Comparison of ENCODE assay signal across 17 cellular contexts in the genomic region with DNA sequence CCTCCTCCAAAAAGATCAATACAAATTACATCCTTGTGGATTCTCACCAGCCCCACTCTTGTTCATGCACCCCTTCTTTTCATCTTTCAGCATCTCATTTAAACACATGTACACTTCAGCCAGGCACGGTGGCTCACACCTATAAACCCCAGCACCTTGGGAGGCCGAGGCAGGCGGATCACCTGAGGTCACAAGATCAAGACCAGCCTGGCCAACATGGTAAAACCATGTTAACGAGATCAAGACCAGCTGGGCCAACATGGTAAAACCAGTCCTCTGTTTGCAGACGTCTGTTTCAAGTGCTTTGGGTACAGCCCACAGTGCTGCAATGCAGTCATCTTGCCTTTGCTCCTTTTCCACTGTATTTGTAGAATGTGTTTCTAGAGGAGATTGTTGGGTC. TPM values are rescaled to one million over a fixed set of nuclear protein-coding genes. Genes with fewer than 3 reads are reported as not detected.
DNase-seq lines count a peak whose midpoint lies in the region; ATAC-seq and TF ChIP-seq lines count a peak whose summit lies in the region.
"Had no signal": no experiment of that assay in that cellular context is flagged by ENCODE, and none has a peak within 500 bp of the region (broad histone marks: within the 10 kb centered on the region; RNA-seq: fewer than 3 reads in every experiment).

No MANE protein-coding gene starts in this region.

- ATAC-seq in left ventricle myocardium superior (no peak), upper lobe of left lung (ENCODE audit: low FRiP score in 2 of 2) (no peak), HG03342 (IDR thresholded peaks at IDR 0.05; ENCODE audit: unreplicated experiment) (no peak), HG03045 (IDR thresholded peaks at IDR 0.05; ENCODE audit: unreplicated experiment) (no peak)
- ATAC-seq: psoas muscle; stimulated activated naive B cell treated with anti-CD40 and anti-IgM and Interleukin-4, amounts not matched to agents 10 μg/mL and 1 μg/mL and 100 μg/mL, for 72 hours had no signal

- H3K4me1 Mint-ChIP-seq in brain (peaks cover 50% of the 10 kb centered on the region), nephron (peaks cover 34% of the 10 kb centered on the region)

- TF ChIP-seq CTCF in left ventricle myocardium inferior (IDR thresholded peaks at IDR 0.05; ENCODE audit: borderline replicate concordance) (no peak), brain (conservative IDR thresholded peaks at IDR 0.05) (no peak), nephron (IDR thresholded peaks at IDR 0.05; ENCODE audit: unreplicated experiment in 3 of 3) (no peak), upper lobe of left lung (IDR thresholded peaks at IDR 0.05) (no peak)

- H3K4me1 ChIP-seq in left ventricle myocardium inferior (peaks cover 73% of the 10 kb centered on the region), upper lobe of left lung (peaks cover 19 to 47% (median 35%) of the 10 kb centered on the region in 4 donors)

- H3K27ac Mint-ChIP-seq in brain (peak overlapping the region in 4 of 5 experiments; percentile 45 to 89 (median 70)), nephron (peak overlapping the region; percentile 23 to 58 (median 27))
- H3K27ac Mint-ChIP-seq: stimulated activated naive B cell treated with anti-CD40 and anti-IgM and Interleukin-4, amounts not matched to agents 10 μg/mL and 1 μg/mL and 100 μg/mL, for 72 hours had no signal

- H3K4me3 ChIP-seq in left ventricle myocardium inferior (no peak overlapping the region), upper lobe of left lung (no peak overlapping the region)
- H3K4me3 ChIP-seq: psoas muscle had no signal

- H3K4me3 Mint-ChIP-seq in brain (no peak overlapping the region), nephron (no peak overlapping the region)
- H3K4me3 Mint-ChIP-seq: activated B cell treated with CpG ODN at 0.5 μM for 24 hours; stimulated activated naive B cell treated with anti-CD40 and anti-IgM and Interleukin-4, amounts not matched to agents 10 μg/mL and 1 μg/mL and 100 μg/mL, for 72 hours had no signal

- peaks cover 3% of the 10 kb centered on the region for H3K27me3 Mint-ChIP-seq in brain
- H3K27me3 Mint-ChIP-seq in nephron (ENCODE audit: low read depth) = no peaks in the 10 kb centered on the region
- H3K27me3 Mint-ChIP-seq: activated B cell treated with CpG ODN at 0.5 μM for 24 hours; stimulated activated naive B cell treated with anti-CD40 and anti-IgM and Interleukin-4, amounts not matched to agents 10 μg/mL and 1 μg/mL and 100 μg/mL, for 72 hours had no signal

- H3K9me3 ChIP-seq in left ventricle myocardium inferior (replicated peaks) = no peaks in the 10 kb centered on the region
- H3K9me3 ChIP-seq in upper lobe of left lung = no peaks in the 10 kb centered on the region
- H3K9me3 ChIP-seq: psoas muscle had no signal

- WGBS in upper lobe of left lung, 2 donors = 90 to 91% methylated on average over 5 of the region's 5 CpGs

- H3K27me3 ChIP-seq in left ventricle myocardium inferior (ENCODE audit: low read depth) (no peaks in the 10 kb centered on the region), upper lobe of left lung (no peaks in the 10 kb centered on the region)

- H3K9me3 Mint-ChIP-seq in brain (peaks cover 0 to 2% (median 0%) of the 10 kb centered on the region in 5 experiments), nephron (no peaks in the 10 kb centered on the region)
- H3K9me3 Mint-ChIP-seq: activated B cell treated with CpG ODN at 0.5 μM for 24 hours; stimulated activated naive B cell treated with anti-CD40 and anti-IgM and Interleukin-4, amounts not matched to agents 10 μg/mL and 1 μg/mL and 100 μg/mL, for 72 hours had no signal

- H3K36me3 ChIP-seq in left ventricle myocardium inferior (peaks cover 43% of the 10 kb centered on the region), upper lobe of left lung (peaks cover 0 to 33% (median 12%) of the 10 kb centered on the region in 4 donors)

- intact Hi-C loops in left ventricle myocardium inferior (cut with micrococcal nuclease) (no loop called here), left ventricle myocardium superior (cut with micrococcal nuclease) (no loop called here)

- H3K27ac ChIP-seq in left ventricle myocardium inferior (replicated peaks) = peak overlapping the region; percentile 98
- peak overlapping the region in 2 of 4 donors; percentile 7 to 71 for H3K27ac ChIP-seq in upper lobe of left lung
- H3K27ac ChIP-seq: psoas muscle had no signal

- no peak for DNase-seq in left ventricle myocardium inferior
- no peak for DNase-seq in left ventricle myocardium superior
- no peak for DNase-seq in upper lobe of left lung
- DNase-seq in NOMO-1 (lab: John Stamatoyannopoulos, UW; ENCODE audit: unreplicated experiment in 2 of 2) = no peak
- DNase-seq: activated B cell treated with CpG ODN at 0.5 μM for 24 hours; activated effector memory CD4-positive, alpha-beta T cell treated with Interleukin-2 at 50 U/mL for 16 hours; EL; NCI-H1694; NCI-H446; psoas muscle; SHP77 treated with DMSO at 0.1 percent for 48 hours; stimulated activated CD4-positive, alpha-beta T cell treated with anti-CD3 and anti-CD28 coated beads, Interleukin-12 subunit alpha, Interleukin-12 subunit beta, amount 100 ng/mL, for 4 hours; stimulated activated naive B cell treated with anti-CD40 and anti-IgM and Interleukin-4, amounts not matched to agents 10 μg/mL and 1 μg/mL and 100 μg/mL, for 72 hours had no signal

- no peak for TF ChIP-seq POLR2A in upper lobe of left lung (IDR thresholded peaks at IDR 0.05)

- H3K36me3 Mint-ChIP-seq in brain (peaks cover 72% of the 10 kb centered on the region), nephron (ENCODE audit: low read depth) (peaks cover 28% of the 10 kb centered on the region)

- no peak for TF ChIP-seq EP300 in upper lobe of left lung (IDR thresholded peaks at IDR 0.05)

RNA-seq across cellular contexts. Expression of gene ZMYND8, which starts 45.3 kb away (rescaled TPM):
- total RNA-seq in left ventricle myocardium inferior (37.9 TPM), left ventricle myocardium superior (40.1 TPM), upper lobe of left lung (100 to 1,000 TPM in 1 of 6 donors, 10 to 100 TPM in 5; 24.6 to 120 (median 51.8) TPM)
- 29.9 TPM for polyA plus RNA-seq in brain (ENCODE audit: insufficient read depth, low read depth, low replicate concordance)
